ENCODE assay signal across 8 cellular contexts in genomic region chr5:96336351-96336985, GRCh38.
DNase-seq lines count a peak whose midpoint lies in the region; ATAC-seq, FAIRE-seq and TF ChIP-seq lines count a peak whose summit lies in the region.

No MANE protein-coding gene starts in this region.

- H3K27me3 ChIP-seq in pancreas, result no peaks in the 10 kb centered on the region

- H3K27ac Mint-ChIP-seq in Calu3 (ENCODE audit: unreplicated experiment), result no peak overlapping the region

- CTCF ChIA-PET in Calu3 (lab: Charles Lee), result interaction anchor here (0.7 to 4.0 kb wide), 14 partner anchors 11 to 477 kb away, joined by 3 to 37 read pairs (median 4); partner anchors contain the start of gene ELL2

- H3K9me3 Mint-ChIP-seq in Calu3 (ENCODE audit: low read depth, unreplicated experiment), result no peaks in the 10 kb centered on the region

- no peaks in the 10 kb centered on the region for H3K27me3 Mint-ChIP-seq in Calu3 (ENCODE audit: unreplicated experiment)

- TF ChIP-seq CTCF in Calu3 (IDR thresholded peaks at IDR 0.05; ENCODE audit: unreplicated experiment) (peak; percentile 76), GM20000 (IDR thresholded peaks at IDR 0.05; ENCODE audit: extremely low read depth, missing control alignments) (peak; percentile 78), pancreas (IDR thresholded peaks at IDR 0.05) (peak; percentile 64 to 85 (median 82))

- H3K27ac ChIP-seq in pancreas, result peak overlapping the region in 2 of 4 donors; percentile 53 to 63

- peak; percentile 77 for DNase-seq in Calu3
- DNase-seq in GM20000 (ENCODE audit: low spot score), result peak; percentile 45
- peak; percentile 89 for DNase-seq in HT-29 (ENCODE audit: low spot score)
- DNase-seq in RCC 7860 (ENCODE audit: low spot score), result peak; percentile 50
- DNase-seq in activated gamma-delta T cell treated with anti-CD3 and anti-CD28 coated beads, Interleukin-2, amount 50 U/mL, for 16 hours (ENCODE audit: low read depth), result peak; percentile 36
- DNase-seq in glomerular visceral epithelial cell (ENCODE audit: extremely low spot score), result peak; percentile 88
- peak in 3 of 6 donors; percentile 69 to 82 (median 74) for DNase-seq in pancreas
- peak; percentile 61 for DNase-seq in urothelium cell line (ENCODE audit: low spot score)

- no TSS peak for BruUV-seq in Calu3 (replicated peaks; lab: Mats Ljungman, UMichigan)

- H3K4me1 ChIP-seq in pancreas, result peaks cover 36 to 46% (median 39%) of the 10 kb centered on the region in 3 donors

- WGBS in pancreas, 2 donors, result 16 to 18% methylated on average over 6 of the region's 6 CpGs

- H3K4me1 Mint-ChIP-seq in Calu3 (ENCODE audit: low read depth, unreplicated experiment), result peaks cover 29% of the 10 kb centered on the region

- no peak overlapping the region for H3K4me3 ChIP-seq in pancreas

- intact Hi-C loops in Calu3 (cut with micrococcal nuclease; ENCODE audit: unreplicated experiment) (loop anchor here (1.0 to 5.0 kb wide), 11 partner anchors 82 to 689 kb away; partner anchors contain the start of genes ELL2 and RFESD), pancreas (cut with DNase I) (loop anchor here in 2 of 3 donors (10.0 kb wide), 4 partner anchors 72 to 472 kb away; partner anchors contain the start of gene ELL2 (in 2 of the 2))

- FAIRE-seq in RCC 7860 (lab: Jason Lieb, UNC) (peak; percentile 5), pancreas (lab: Jason Lieb, UNC) (no peak), urothelium cell line (lab: Jason Lieb, UNC) (no peak)

- no peaks in the 10 kb centered on the region for H3K36me3 ChIP-seq in pancreas

- no peak overlapping the region for H3K4me3 Mint-ChIP-seq in Calu3 (ENCODE audit: low read depth, unreplicated experiment)

- no peaks in the 10 kb centered on the region for H3K36me3 Mint-ChIP-seq in Calu3 (ENCODE audit: insufficient read depth, unreplicated experiment)

- H3K9me3 ChIP-seq in pancreas, result no peaks in the 10 kb centered on the region

- ATAC-seq in pancreas, result peak; percentile 51 to 80 (median 74)
